16 cellular contexts compared by ENCODE assay signal in genomic region chr2:21363364-21363763, GRCh38.
DNase-seq lines count a peak whose midpoint lies in the region; ATAC-seq and TF ChIP-seq lines count a peak whose summit lies in the region.
"Had no signal": no experiment of that assay in that cellular context is flagged by ENCODE, and none has a peak within 500 bp of the region (broad histone marks: within the 10 kb centered on the region; RNA-seq: fewer than 3 reads in every experiment).

No MANE protein-coding gene starts in this region.

- dilution Hi-C loops in mammary epithelial cell (cut with HindIII; ENCODE audit: low sequenced_read_pairs): no loop called here

- no peaks in the 10 kb centered on the region for H3K27me3 ChIP-seq in mammary epithelial cell (ENCODE audit: insufficient read depth, low read length)
- H3K27me3 ChIP-seq: MG63 had no signal

- H3K36me3 Mint-ChIP-seq in MCF 10A (ENCODE audit: insufficient read depth, unreplicated experiment): no peaks in the 10 kb centered on the region

- in situ Hi-C loops in mammary epithelial cell (cut with MboI; ENCODE audit: low sequenced_read_pairs in 2 of 2) (no loop called here), SK-MEL-5 (cut with HindIII; ENCODE audit: low pct_unique_long_range_greater_than_20kb, low sequenced_read_pairs) (no loop called here)

- H3K4me1 Mint-ChIP-seq in MCF 10A (ENCODE audit: insufficient read depth, unreplicated experiment): peaks cover 31% of the 10 kb centered on the region

- H3K9me3 ChIP-seq in mammary epithelial cell (replicated peaks; ENCODE audit: insufficient read depth, low read length): no peaks in the 10 kb centered on the region
- H3K9me3 ChIP-seq: MG63 had no signal

- BruUV-seq in MCF 10A (replicated peaks; lab: Mats Ljungman, UMichigan): no TSS peak
- BruUV-seq in mammary epithelial cell (replicated peaks; lab: Mats Ljungman, UMichigan): no TSS peak

- no peaks in the 10 kb centered on the region for H3K79me2 ChIP-seq in mammary epithelial cell (ENCODE audit: insufficient read depth, low read length)

- no peak overlapping the region for H2AFZ ChIP-seq in mammary epithelial cell (ENCODE audit: low read depth, low read length)

- H3K27me3 Mint-ChIP-seq in MCF 10A (ENCODE audit: insufficient read depth, unreplicated experiment): no peaks in the 10 kb centered on the region
- H3K27me3 Mint-ChIP-seq: CD4-positive, alpha-beta T cell had no signal

- peak; percentile 15 for TF ChIP-seq CTCF in MCF 10A (IDR thresholded peaks at IDR 0.05; ENCODE audit: unreplicated experiment)
- TF ChIP-seq CTCF in mammary epithelial cell (conservative IDR thresholded peaks at IDR 0.05 in 1 of 2, IDR thresholded peaks at IDR 0.05 in 1 of 2; ENCODE audit: extremely low read depth in 1 of 2, insufficient read depth in 1 of 2, low read depth in 1 of 2, low read length in 2 of 2): peak in 1 of 2 donors; percentile 16

- no peaks in the 10 kb centered on the region for H3K9me3 Mint-ChIP-seq in MCF 10A (ENCODE audit: unreplicated experiment)
- H3K9me3 Mint-ChIP-seq: CD4-positive, alpha-beta T cell had no signal

- H3K4me3 Mint-ChIP-seq in MCF 10A (ENCODE audit: unreplicated experiment): no peak overlapping the region
- H3K4me3 Mint-ChIP-seq: CD4-positive, alpha-beta T cell had no signal

- no peak overlapping the region for H3K27ac Mint-ChIP-seq in MCF 10A (ENCODE audit: low read depth, unreplicated experiment)
- H3K27ac Mint-ChIP-seq: CD4-positive, alpha-beta T cell had no signal

- no peaks in the 10 kb centered on the region for H3K36me3 ChIP-seq in mammary epithelial cell (ENCODE audit: insufficient read depth, low read length)
- H3K36me3 ChIP-seq: MG63 had no signal

- no peak overlapping the region for H3K27ac ChIP-seq in mammary epithelial cell (ENCODE audit: insufficient read depth, low read depth, low read length)

- CTCF ChIA-PET in MCF 10A (lab: Yijun Ruan, JAX): interaction anchor here (0.6 to 1.6 kb wide), 5 partner anchors 10 to 712 kb away, joined by 3 to 6 read pairs (median 4); partner anchors contain the start of gene HS1BP3
- CTCF ChIA-PET in mammary epithelial cell (lab: Charles Lee; ENCODE audit: low non-redundant PET): no interaction called here

- intact Hi-C loops in MCF 10A (cut with micrococcal nuclease) (no loop called here), mammary epithelial cell (cut with micrococcal nuclease) (no loop called here)

- ATAC-seq in GM19397 (IDR thresholded peaks at IDR 0.05; ENCODE audit: unreplicated experiment): no peak

- peaks cover 35% of the 10 kb centered on the region for H3K4me1 ChIP-seq in mammary epithelial cell (ENCODE audit: insufficient read depth, low read length)

- WGBS in mammary epithelial cell (ENCODE audit: low coverage, missing lambda C conversion rate): 87% methylated on average over 3 of the region's 3 CpGs

- no peak overlapping the region for H3K4me3 ChIP-seq in mammary epithelial cell (replicated peaks in 1 of 3; ENCODE audit: insufficient read depth in 1 of 3, low read depth in 2 of 3, low read length in 3 of 3)
- H3K4me3 ChIP-seq: MG63 had no signal

- no peak overlapping the region for H3K9ac ChIP-seq in mammary epithelial cell (ENCODE audit: insufficient read depth, low read length)

- POLR2A ChIA-PET in MCF 10A (lab: Yijun Ruan, JAX): interaction anchor here (0.9 kb wide), 1 partner anchor 10 kb away, joined by 3 read pairs; no protein-coding TSS in a partner anchor

- no peaks in the 10 kb centered on the region for H4K20me1 ChIP-seq in mammary epithelial cell (ENCODE audit: insufficient read depth, low read length)

- H3K4me2 ChIP-seq in mammary epithelial cell (ENCODE audit: insufficient read depth, low read depth, low read length): no peak overlapping the region

- DNase-seq in MCF 10A (ENCODE audit: unreplicated experiment) (no peak), mammary epithelial cell (no peak), NAMALWA (ENCODE audit: low spot score) (peak; percentile 2), SK-MEL-5 (ENCODE audit: low read depth, low spot score) (peak; percentile 38), COLO829 (ENCODE audit: low spot score) (no peak), NCI-H1694 (lab: John Stamatoyannopoulos, UW) (no peak)
- no peak for DNase-seq in activated CD4-positive, alpha-beta T cell treated with anti-CD3 and anti-CD28 coated beads, Interleukin-2, amount 50 U/mL, for 1 hour
- DNase-seq: AML-193; CD4-positive, alpha-beta T cell; KG1; MG63; NCI-H1417; NCI-H2029; NCI-H510A treated with DMSO at 0.1 percent for 48 hours; SHP77 treated with DMSO at 0.1 percent for 48 hours had no signal

Comparison
In these comparisons a context has a peak if more than half of its experiments do, and no peak if none do; other contexts are left out.
1. DNase-seq: peak in NAMALWA (single experiment) and SK-MEL-5 (single experiment); none in MCF 10A (single experiment), mammary epithelial cell (single experiment), COLO829 (single experiment), NCI-H1694 (single experiment) and activated CD4-positive, alpha-beta T cell treated with anti-CD3 and anti-CD28 coated beads, Interleukin-2, amount 50 U/mL, for 1 hour (single experiment).